In genomic region chr1:232385221-232385620, GRCh38 we compare ENCODE assay signal across 12 cellular contexts.
A peak's percentile ranks its signal among the peaks of the same experiment; 100 is the strongest.
DNase-seq lines count a peak whose midpoint lies in the region; ATAC-seq and TF ChIP-seq lines count a peak whose summit lies in the region.
"Had no signal": no experiment of that assay in that cellular context is flagged by ENCODE, and none has a peak within 500 bp of the region (broad histone marks: within the 10 kb centered on the region; RNA-seq: fewer than 3 reads in every experiment).

No MANE protein-coding gene starts in this region.

- TF ChIP-seq CTCF in activated CD8-positive, alpha-beta T cell treated with anti-CD3 and anti-CD28 coated beads for 36 hours (IDR thresholded peaks at IDR 0.05), result no peak

- H3K36me3 Mint-ChIP-seq in activated CD8-positive, alpha-beta T cell treated with anti-CD3 and anti-CD28 coated beads for 36 hours (ENCODE audit: low read depth), result no peaks in the 10 kb centered on the region
- H3K36me3 Mint-ChIP-seq: activated CD8-positive, alpha-beta memory T cell treated with anti-CD3 and anti-CD28 coated beads, Interleukin-2, amount 10 ng/mL, durations not matched to agents 7 days and 5 days; CD4-positive, alpha-beta memory T cell; naive B cell had no signal

- H3K27ac Mint-ChIP-seq in activated CD8-positive, alpha-beta T cell treated with anti-CD3 and anti-CD28 coated beads for 36 hours, result no peak overlapping the region
- H3K27ac Mint-ChIP-seq: activated CD8-positive, alpha-beta memory T cell treated with anti-CD3 and anti-CD28 coated beads, Interleukin-2, amount 10 ng/mL, durations not matched to agents 7 days and 5 days had no signal

- no peaks in the 10 kb centered on the region for H3K9me3 Mint-ChIP-seq in activated CD8-positive, alpha-beta T cell treated with anti-CD3 and anti-CD28 coated beads for 36 hours
- H3K9me3 Mint-ChIP-seq: CD4-positive, alpha-beta memory T cell had no signal

- peaks cover 9% of the 10 kb centered on the region for H3K27me3 Mint-ChIP-seq in activated CD8-positive, alpha-beta T cell treated with anti-CD3 and anti-CD28 coated beads for 36 hours
- H3K27me3 Mint-ChIP-seq: activated CD8-positive, alpha-beta memory T cell treated with anti-CD3 and anti-CD28 coated beads, Interleukin-2, amount 10 ng/mL, durations not matched to agents 7 days and 5 days had no signal

- ATAC-seq in esophagus mucosa, result peak; percentile 76
- no peak for ATAC-seq in HG02759 (IDR thresholded peaks at IDR 0.05; ENCODE audit: unreplicated experiment)
- ATAC-seq in activated CD8-positive, alpha-beta T cell treated with anti-CD3 and anti-CD28 coated beads for 36 hours, result no peak
- ATAC-seq: activated CD8-positive, alpha-beta memory T cell treated with anti-CD3 and anti-CD28 coated beads, Interleukin-2, amount 10 ng/mL, durations not matched to agents 7 days and 5 days had no signal

- DNase-seq in Daoy (ENCODE audit: low read depth), result peak; percentile 86
- DNase-seq in RPMI7951 (ENCODE audit: low read depth), result peak; percentile 85
- DNase-seq in non-pigmented ciliary epithelial cell (ENCODE audit: low read depth), result peak; percentile 23
- DNase-seq in activated CD8-positive, alpha-beta T cell treated with anti-CD3 and anti-CD28 coated beads for 36 hours, result no peak
- no peak for DNase-seq in NCI-H2171 treated with DMSO at 0.1 percent for 48 hours (lab: John Stamatoyannopoulos, UW)
- DNase-seq in NK-92 treated with Interleukin-12 subunit alpha and Interleukin-12 subunit beta, amount 100 ng/mL, for 24 hours (lab: John Stamatoyannopoulos, UW), result no peak
- DNase-seq: activated CD8-positive, alpha-beta memory T cell treated with anti-CD3 and anti-CD28 coated beads, Interleukin-2, amount 10 ng/mL, durations not matched to agents 7 days and 5 days; CD4-positive, alpha-beta memory T cell; naive B cell; OCI-M1 had no signal

- POLR2A ChIA-PET in activated CD8-positive, alpha-beta T cell treated with anti-CD3 and anti-CD28 coated beads for 36 hours (lab: Charles Lee), result interaction anchor here (0.6 kb wide), 1 partner anchor 12 kb away, joined by 3 read pairs; no protein-coding TSS in a partner anchor

- H3K4me3 Mint-ChIP-seq in activated CD8-positive, alpha-beta T cell treated with anti-CD3 and anti-CD28 coated beads for 36 hours, result no peak overlapping the region
- H3K4me3 Mint-ChIP-seq: activated CD8-positive, alpha-beta memory T cell treated with anti-CD3 and anti-CD28 coated beads, Interleukin-2, amount 10 ng/mL, durations not matched to agents 7 days and 5 days; CD4-positive, alpha-beta memory T cell; naive B cell had no signal

- CTCF ChIA-PET in activated CD8-positive, alpha-beta T cell treated with anti-CD3 and anti-CD28 coated beads for 36 hours (lab: Charles Lee), result no interaction called here

- H3K4me1 Mint-ChIP-seq in activated CD8-positive, alpha-beta T cell treated with anti-CD3 and anti-CD28 coated beads for 36 hours (ENCODE audit: low read depth), result no peaks in the 10 kb centered on the region
- H3K4me1 Mint-ChIP-seq: activated CD8-positive, alpha-beta memory T cell treated with anti-CD3 and anti-CD28 coated beads, Interleukin-2, amount 10 ng/mL, durations not matched to agents 7 days and 5 days; CD4-positive, alpha-beta memory T cell; naive B cell had no signal

- intact Hi-C loops in activated CD8-positive, alpha-beta T cell treated with anti-CD3 and anti-CD28 coated beads for 36 hours (cut with micrococcal nuclease), result no loop called here

Comparison
In these comparisons a context has a peak if more than half of its experiments do, and no peak if none do; other contexts are left out.
1. DNase-seq: peak in Daoy (single experiment), RPMI7951 (single experiment) and non-pigmented ciliary epithelial cell (single experiment); none in activated CD8-positive, alpha-beta T cell treated with anti-CD3 and anti-CD28 coated beads for 36 hours (single experiment), NCI-H2171 treated with DMSO at 0.1 percent for 48 hours (single experiment) and NK-92 treated with Interleukin-12 subunit alpha and Interleukin-12 subunit beta, amount 100 ng/mL, for 24 hours (single experiment).